In the genomic region with DNA sequence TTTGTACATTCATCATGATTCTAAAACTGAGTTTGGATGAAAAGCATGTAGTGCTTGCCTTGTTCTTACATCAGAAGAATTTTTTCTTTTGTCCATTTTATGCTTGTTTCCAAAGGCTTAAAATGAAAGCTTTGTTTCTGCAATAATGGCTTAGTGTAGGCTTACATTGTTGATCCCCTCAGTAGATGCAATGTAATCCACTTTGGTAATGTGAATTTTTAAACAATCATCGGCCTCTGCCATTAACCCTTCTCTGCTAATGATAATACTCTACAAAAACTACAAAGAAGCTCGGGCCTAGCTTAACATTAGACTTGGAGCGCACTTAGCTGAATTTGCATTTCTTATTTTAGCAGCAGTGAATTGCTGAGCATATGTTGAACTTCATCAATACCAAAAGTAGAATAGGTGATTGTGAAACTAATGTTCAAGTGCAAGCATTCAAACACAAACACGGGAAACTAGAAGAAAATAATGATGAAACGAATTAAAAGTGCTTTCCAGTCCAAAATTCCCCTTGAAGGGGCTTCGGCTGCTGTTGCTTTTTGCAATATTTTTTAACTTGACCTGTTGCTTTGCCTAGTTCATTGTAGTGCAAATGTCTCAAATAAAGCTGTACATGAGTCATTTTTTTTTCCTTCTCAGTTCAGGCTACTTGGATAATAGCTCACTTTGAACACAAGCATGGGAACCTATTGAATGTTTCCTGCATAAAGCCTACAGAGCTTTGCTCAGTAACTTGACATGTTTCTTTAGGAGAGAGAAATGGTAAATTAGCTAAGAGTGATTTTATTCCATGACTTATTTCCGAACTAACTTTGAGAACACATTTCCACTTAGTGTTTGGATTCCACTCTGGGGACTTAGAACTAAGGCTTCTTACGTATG, we compare ENCODE assay signal across 16 cellular contexts.
DNase-seq lines count a peak whose midpoint lies in the region; ATAC-seq and TF ChIP-seq lines count a peak whose summit lies in the region.
"Had no signal": no experiment of that assay in that cellular context is flagged by ENCODE, and none has a peak within 500 bp of the region (broad histone marks: within the 10 kb centered on the region; RNA-seq: fewer than 3 reads in every experiment).

No MANE protein-coding gene starts in this region.

- H3K4me3 ChIP-seq in ACC112 (ENCODE audit: low read depth, low read length): peak overlapping the region; percentile 60
- H3K4me3 ChIP-seq: SJCRH30, spleen had no signal

- H3K27ac ChIP-seq in ACC112 (ENCODE audit: low read depth, low read length) (no peak overlapping the region), cingulate gyrus (ENCODE audit: low read depth, low read length) (peak overlapping the region; percentile 95)
- H3K27ac ChIP-seq: neutrophil, SJCRH30, spleen, thoracic aorta had no signal

- H3K36me3 Mint-ChIP-seq in mesothelial cell of epicardium: no peaks in the 10 kb centered on the region
- H3K36me3 Mint-ChIP-seq: activated CD8-positive, alpha-beta memory T cell treated with anti-CD3 and anti-CD28 coated beads, Interleukin-2, amount 10 ng/mL, durations not matched to agents 7 days and 5 days had no signal

- no peaks in the 10 kb centered on the region for H3K27me3 Mint-ChIP-seq in mesothelial cell of epicardium (ENCODE audit: low read depth)
- H3K27me3 Mint-ChIP-seq: activated CD8-positive, alpha-beta memory T cell treated with anti-CD3 and anti-CD28 coated beads, Interleukin-2, amount 10 ng/mL, durations not matched to agents 7 days and 5 days had no signal

- peak overlapping the region; percentile 58 for H3K27ac Mint-ChIP-seq in mesothelial cell of epicardium
- H3K27ac Mint-ChIP-seq: activated CD8-positive, alpha-beta memory T cell treated with anti-CD3 and anti-CD28 coated beads, Interleukin-2, amount 10 ng/mL, durations not matched to agents 7 days and 5 days; activated naive CD4-positive, alpha-beta T cell treated with anti-CD3 and anti-CD28 coated beads for 36 hours had no signal

- H3K27me3 ChIP-seq in ACC112 (ENCODE audit: insufficient read depth, low read length): no peaks in the 10 kb centered on the region
- H3K27me3 ChIP-seq: neutrophil, SJCRH30, spleen had no signal

- DNase-seq in HT1080 (ENCODE audit: low read depth): peak; percentile 6
- DNase-seq in mesothelial cell of epicardium (ENCODE audit: low spot score in 2 of 2, unreplicated experiment in 2 of 2): no peak
- DNase-seq in activated CD4-positive, alpha-beta T cell treated with anti-CD3 and anti-CD28 coated beads for 48 hours: no peak
- DNase-seq in activated CD8-positive, alpha-beta memory T cell treated with anti-CD3 and anti-CD28 coated beads, Interleukin-2, amount 50 U/mL, for 48 hours: no peak
- DNase-seq: activated CD8-positive, alpha-beta memory T cell treated with anti-CD3 and anti-CD28 coated beads, Interleukin-2, amount 10 ng/mL, durations not matched to agents 7 days and 5 days; activated naive CD4-positive, alpha-beta T cell treated with anti-CD3 and anti-CD28 coated beads for 36 hours; Calu3; left ventricle myocardium superior; SJCRH30; spleen had no signal

- H3K4me1 Mint-ChIP-seq in mesothelial cell of epicardium: peaks cover 24% of the 10 kb centered on the region
- H3K4me1 Mint-ChIP-seq: activated CD8-positive, alpha-beta memory T cell treated with anti-CD3 and anti-CD28 coated beads, Interleukin-2, amount 10 ng/mL, durations not matched to agents 7 days and 5 days had no signal

- H3K36me3 ChIP-seq in ACC112 (ENCODE audit: insufficient read depth, low read length): no peaks in the 10 kb centered on the region
- H3K36me3 ChIP-seq: neutrophil, SJCRH30, spleen, thoracic aorta had no signal

- peaks cover 14% of the 10 kb centered on the region for H3K79me2 ChIP-seq in ACC112 (ENCODE audit: control insufficient read depth, insufficient read depth, low read length, unreplicated experiment)

- peak overlapping the region; percentile 28 for H2AFZ ChIP-seq in ACC112 (ENCODE audit: low read length, unreplicated experiment)

- H3K4me1 ChIP-seq in ACC112 (ENCODE audit: control insufficient read depth, insufficient read depth, low read length, unreplicated experiment): peaks cover 19% of the 10 kb centered on the region
- H3K4me1 ChIP-seq: SJCRH30 had no signal

- H3K4me3 Mint-ChIP-seq in mesothelial cell of epicardium: no peak overlapping the region
- H3K4me3 Mint-ChIP-seq: activated CD8-positive, alpha-beta memory T cell treated with anti-CD3 and anti-CD28 coated beads, Interleukin-2, amount 10 ng/mL, durations not matched to agents 7 days and 5 days; activated naive CD4-positive, alpha-beta T cell treated with anti-CD3 and anti-CD28 coated beads for 36 hours had no signal

- no peak for TF ChIP-seq CTCF in mesothelial cell of epicardium (IDR thresholded peaks at IDR 0.05; ENCODE audit: unreplicated experiment)

- ATAC-seq in GM21825 (IDR thresholded peaks at IDR 0.05; ENCODE audit: unreplicated experiment) (no peak), GM19452 (IDR thresholded peaks at IDR 0.05; ENCODE audit: unreplicated experiment) (no peak)
- ATAC-seq: activated CD8-positive, alpha-beta memory T cell treated with anti-CD3 and anti-CD28 coated beads, Interleukin-2, amount 10 ng/mL, durations not matched to agents 7 days and 5 days; left ventricle myocardium superior had no signal

- H3K9me3 Mint-ChIP-seq in mesothelial cell of epicardium: no peaks in the 10 kb centered on the region
- H3K9me3 Mint-ChIP-seq: activated naive CD4-positive, alpha-beta T cell treated with anti-CD3 and anti-CD28 coated beads for 36 hours had no signal
